7 cellular contexts compared by ENCODE assay signal in the genomic region with DNA sequence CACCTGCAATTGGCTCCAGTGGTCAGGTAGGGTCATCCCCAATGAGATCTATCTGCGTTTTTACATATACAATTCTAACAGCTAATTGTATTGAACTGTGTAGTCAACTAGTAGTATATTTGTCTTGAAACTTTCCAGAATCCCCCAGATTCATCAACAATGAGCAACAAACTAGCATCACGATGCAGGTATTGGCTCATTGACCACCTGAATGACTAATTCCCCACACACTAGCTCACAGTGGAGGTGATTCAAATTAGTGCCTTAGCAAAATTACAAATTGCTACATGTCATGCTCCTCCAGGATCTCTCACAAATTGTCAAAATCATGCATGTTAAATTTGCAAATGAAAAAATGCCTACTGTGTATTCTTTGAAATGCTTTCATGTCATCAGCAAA.
"Had no signal": no experiment of that assay in that cellular context is flagged by ENCODE, and none has a peak within 500 bp of the region (broad histone marks: within the 10 kb centered on the region; RNA-seq: fewer than 3 reads in every experiment).

No MANE protein-coding gene starts in this region.

- H2AFZ ChIP-seq: GM23338 had no signal

- FAIRE-seq: H1, H54, HTR-8/SVneo had no signal

- H3K27ac Mint-ChIP-seq: GM23338, H9, IgD-negative memory B cell had no signal

- DNase-seq: H9, HCEC 1CT had no signal

- H3K4me3 Mint-ChIP-seq: GM23338, H9, IgD-negative memory B cell had no signal

- H3K4me2 ChIP-seq: GM23338 had no signal

- H3K4me1 Mint-ChIP-seq: GM23338, IgD-negative memory B cell had no signal

- ATAC-seq: GM23338 had no signal

- H3K36me3 Mint-ChIP-seq: IgD-negative memory B cell had no signal

- H3K4me3 ChIP-seq: GM23338 had no signal

- H3K9me3 Mint-ChIP-seq: GM23338, H9, IgD-negative memory B cell had no signal
